In genomic region chr2:232485757-232486557, GRCh38 we compare ENCODE assay signal across 22 cellular contexts. TPM values are rescaled to one million over a fixed set of nuclear protein-coding genes. Genes with fewer than 3 reads are reported as not detected.
DNase-seq lines count a peak whose midpoint lies in the region; ATAC-seq and TF ChIP-seq lines count a peak whose summit lies in the region.
"Had no signal": no experiment of that assay in that cellular context is flagged by ENCODE, and none has a peak within 500 bp of the region (broad histone marks: within the 10 kb centered on the region; RNA-seq: fewer than 3 reads in every experiment).

No MANE protein-coding gene starts in this region.

- H2AFZ ChIP-seq in smooth muscle cell (ENCODE audit: low read depth): no peak overlapping the region

- H3K9ac ChIP-seq in smooth muscle cell (ENCODE audit: low read depth): no peak overlapping the region

- H4K20me1 ChIP-seq in smooth muscle cell (ENCODE audit: low read depth): no peaks in the 10 kb centered on the region

- no peaks in the 10 kb centered on the region for H3K4me1 ChIP-seq in smooth muscle cell (ENCODE audit: low read depth)

- no peaks in the 10 kb centered on the region for H3F3A ChIP-seq in smooth muscle cell (ENCODE audit: low read depth)

- peaks cover 83% of the 10 kb centered on the region for H3K27me3 ChIP-seq in smooth muscle cell (ENCODE audit: low read depth)

- H3K9me3 ChIP-seq in iPS-18c (ENCODE audit: control insufficient read depth, insufficient read depth, low read length) (peaks cover 2% of the 10 kb centered on the region), smooth muscle cell (replicated peaks; ENCODE audit: low read depth) (no peaks in the 10 kb centered on the region)
- H3K9me3 ChIP-seq: left lung, prostate gland had no signal

- H3K79me2 ChIP-seq in smooth muscle cell (ENCODE audit: low read depth): no peaks in the 10 kb centered on the region

- H3K4me3 ChIP-seq in iPS-18c (ENCODE audit: insufficient read depth, low read depth, low read length) (peak overlapping the region; percentile 40), smooth muscle cell (no peak overlapping the region)
- H3K4me3 ChIP-seq: left lung, prostate gland had no signal

- peak overlapping the region; percentile 48 for H3K4me2 ChIP-seq in smooth muscle cell

- DNase-seq in activated effector memory CD4-positive, alpha-beta T cell treated with anti-CD3 and anti-CD28 coated beads, Interleukin-2, amount 50 U/mL, for 16 hours: peak; percentile 47
- DNase-seq in activated effector memory CD4-positive, alpha-beta T cell treated with Interleukin-2 at 50 U/mL for 16 hours: no peak
- peak; percentile 27 for DNase-seq in NCI-H69 (lab: John Stamatoyannopoulos, UW)
- DNase-seq in smooth muscle cell (lab: John Stamatoyannopoulos, UW; ENCODE audit: unreplicated experiment): no peak
- no peak for DNase-seq in stimulated activated naive CD8-positive, alpha-beta T cell treated with anti-CD3 and anti-CD28 coated beads, Interleukin-15, Interleukin-2, amounts not matched to agents 100 U/mL and 50 U/mL, for 24 hours
- no peak for DNase-seq in NCI-H526 treated with DMSO at 0.1 percent for 48 hours (lab: John Stamatoyannopoulos, UW)
- DNase-seq in NCI-H2196 treated with DMSO at 0.1 percent for 48 hours (lab: John Stamatoyannopoulos, UW; ENCODE audit: unreplicated experiment): no peak
- DNase-seq: activated naive CD8-positive, alpha-beta T cell treated with anti-CD3 and anti-CD28 coated beads for 36 hours; activated T-cell treated with anti-CD3 and anti-CD28 coated beads for 4 hours; effector CD8-positive, alpha-beta T cell; GOT3; Kasumi-1; NCI-H1105; NCI-H2171 treated with DMSO at 0.1 percent for 48 hours; NK-92 treated with Interleukin-12 subunit alpha and Interleukin-12 subunit beta, amount 100 ng/mL, for 24 hours; stimulated activated naive CD4-positive, alpha-beta T cell had no signal

- H3K36me3 ChIP-seq in smooth muscle cell (ENCODE audit: low read depth): no peaks in the 10 kb centered on the region
- H3K36me3 ChIP-seq: left lung, prostate gland had no signal

- no peak for TF ChIP-seq CTCF in smooth muscle cell (IDR thresholded peaks at IDR 0.05; ENCODE audit: borderline replicate concordance, insufficient read depth, poor library complexity, severe bottlenecking)

- ATAC-seq in stimulated activated naive CD8-positive, alpha-beta T cell treated with anti-CD3 and anti-CD28 coated beads, Interleukin-15, Interleukin-2, amounts not matched to agents 100 U/mL and 50 U/mL, for 24 hours: no peak
- ATAC-seq: left lung had no signal

- WGBS in smooth muscle cell (ENCODE audit: low lambda C conversion rate): 6% methylated on average over 85 of the region's 111 CpGs

- no peak overlapping the region for H3K27ac ChIP-seq in smooth muscle cell (ENCODE audit: low read depth)
- H3K27ac ChIP-seq: left lung, prostate gland had no signal

RNA-seq across cellular contexts. Expression of gene ECEL1, which starts 1.7 kb away (rescaled TPM):
- not detected in 2 replicates for total RNA-seq in smooth muscle cell
- not detected in 2 replicates for polyA plus RNA-seq in smooth muscle cell
- total RNA-seq: bronchial epithelial cell, Daoy had no signal

RNA-seq across cellular contexts. Expression of gene ALPI, which starts 30.0 kb away (rescaled TPM):
- not detected in 2 replicates for total RNA-seq in smooth muscle cell
- polyA plus RNA-seq in smooth muscle cell: not detected in 2 replicates
- total RNA-seq: activated naive CD8-positive, alpha-beta T cell treated with anti-CD3 and anti-CD28 coated beads for 36 hours; bronchial epithelial cell; Daoy; left lung; prostate gland; urinary bladder had no signal
- polyA plus RNA-seq: urinary bladder had no signal

RNA-seq across cellular contexts. Expression of gene PRSS56, which starts 34.2 kb away (rescaled TPM):
- not detected in 2 replicates for total RNA-seq in smooth muscle cell
- 0.24 TPM in 1 of 2 replicates, not detected in the other for polyA plus RNA-seq in smooth muscle cell
- total RNA-seq: activated naive CD8-positive, alpha-beta T cell treated with anti-CD3 and anti-CD28 coated beads for 36 hours; bronchial epithelial cell; Daoy; left lung; prostate gland; urinary bladder had no signal
- polyA plus RNA-seq: urinary bladder had no signal

RNA-seq across cellular contexts. Expression of gene CHRND, which starts 40.0 kb away (rescaled TPM):
- not detected in 2 replicates for total RNA-seq in smooth muscle cell
- not detected in 2 replicates for polyA plus RNA-seq in smooth muscle cell
- total RNA-seq: activated naive CD8-positive, alpha-beta T cell treated with anti-CD3 and anti-CD28 coated beads for 36 hours; bronchial epithelial cell; Daoy; left lung had no signal
- polyA plus RNA-seq: urinary bladder had no signal

RNA-seq across cellular contexts. Expression of gene CHRNG, which starts 53.5 kb away (rescaled TPM):
- 0.58 TPM in 1 of 2 replicates, not detected in the other for total RNA-seq in smooth muscle cell
- 0.84 TPM in 1 of 2 replicates, not detected in the other for polyA plus RNA-seq in smooth muscle cell
- total RNA-seq: activated naive CD8-positive, alpha-beta T cell treated with anti-CD3 and anti-CD28 coated beads for 36 hours; bronchial epithelial cell; Daoy; left lung; prostate gland had no signal
- polyA plus RNA-seq: urinary bladder had no signal

Comparison
In these comparisons a context has a peak if more than half of its experiments do, and no peak if none do; other contexts are left out.
1. DNase-seq: peak in activated effector memory CD4-positive, alpha-beta T cell treated with anti-CD3 and anti-CD28 coated beads, Interleukin-2, amount 50 U/mL, for 16 hours (single experiment) and NCI-H69 (single experiment); none in activated effector memory CD4-positive, alpha-beta T cell treated with Interleukin-2 at 50 U/mL for 16 hours (single experiment), smooth muscle cell (single experiment), stimulated activated naive CD8-positive, alpha-beta T cell treated with anti-CD3 and anti-CD28 coated beads, Interleukin-15, Interleukin-2, amounts not matched to agents 100 U/mL and 50 U/mL, for 24 hours (single experiment), NCI-H526 treated with DMSO at 0.1 percent for 48 hours (single experiment) and NCI-H2196 treated with DMSO at 0.1 percent for 48 hours (single experiment).